ENCODE assay signal across 9 cellular contexts in the genomic region with DNA sequence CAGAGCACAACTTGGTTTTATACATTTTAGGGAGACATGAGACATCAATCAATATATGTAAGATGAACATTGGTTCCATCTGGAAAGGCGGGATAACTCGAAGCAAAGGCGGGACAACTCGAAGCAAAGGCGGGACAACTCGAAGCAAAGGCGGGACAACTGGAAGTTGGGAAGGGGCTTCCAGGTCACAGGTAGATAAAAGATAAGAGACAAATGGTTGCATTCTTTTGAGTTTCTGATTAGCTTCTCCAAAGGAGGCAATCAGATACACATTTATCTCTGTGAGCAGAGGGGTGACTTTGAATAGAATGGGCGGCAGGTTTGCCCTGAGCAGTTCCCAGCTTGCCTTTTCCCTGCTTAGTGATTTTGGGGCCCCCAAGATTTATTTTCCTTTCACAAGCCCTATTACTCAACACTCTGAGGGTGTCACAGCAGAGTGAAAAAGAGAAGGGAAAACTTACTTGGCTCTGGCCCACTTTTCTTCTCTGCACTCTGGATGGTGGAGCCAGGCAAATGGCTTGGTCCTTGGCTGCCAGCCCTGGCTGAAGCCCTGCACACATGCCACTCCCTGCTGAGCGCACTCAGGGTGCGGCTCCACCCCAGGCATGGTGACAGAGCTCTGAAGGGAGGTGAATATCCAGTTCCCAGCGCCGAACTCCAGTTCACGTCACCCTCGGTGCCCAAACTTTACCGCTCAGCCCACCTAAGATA. TPM values are rescaled to one million over a fixed set of nuclear protein-coding genes. Genes with fewer than 3 reads are reported as not detected.
A peak's percentile ranks its signal among the peaks of the same experiment; 100 is the strongest.
DNase-seq lines count a peak whose midpoint lies in the region; ATAC-seq and TF ChIP-seq lines count a peak whose summit lies in the region.
"Had no signal": no experiment of that assay in that cellular context is flagged by ENCODE, and none has a peak within 500 bp of the region (broad histone marks: within the 10 kb centered on the region; RNA-seq: fewer than 3 reads in every experiment).

No MANE protein-coding gene starts in this region.

- H3K4me3 ChIP-seq in body of pancreas (no peak overlapping the region), suprapubic skin (no peak overlapping the region)

- H3K4me1 ChIP-seq in body of pancreas = peaks cover 47% of the 10 kb centered on the region
- H3K4me1 ChIP-seq in suprapubic skin = peaks cover 67% of the 10 kb centered on the region

- no peaks in the 10 kb centered on the region for H3K9me3 ChIP-seq in body of pancreas
- no peaks in the 10 kb centered on the region for H3K9me3 ChIP-seq in suprapubic skin

- peak overlapping the region in 3 of 4 donors; percentile 38 to 54 (median 45) for H3K27ac ChIP-seq in body of pancreas
- peak overlapping the region; percentile 68 for H3K27ac ChIP-seq in suprapubic skin

- H3K27me3 ChIP-seq in body of pancreas (no peaks in the 10 kb centered on the region), suprapubic skin (no peaks in the 10 kb centered on the region)

- ATAC-seq in body of pancreas (peak; percentile 97), GM21360 (IDR thresholded peaks at IDR 0.05; ENCODE audit: unreplicated experiment) (no peak)
- ATAC-seq: activated T-helper 17 cell treated with anti-CD3 and anti-CD28 coated beads, Interleukin-2, amount 50 U/mL, for 72 hours had no signal

- TF ChIP-seq CTCF in body of pancreas (IDR thresholded peaks at IDR 0.05) = no peak
- TF ChIP-seq CTCF in suprapubic skin (IDR thresholded peaks at IDR 0.05) = no peak
- no peak for TF ChIP-seq CTCF in GM10248 (IDR thresholded peaks at IDR 0.05; ENCODE audit: control extremely low read depth, extremely low read depth, low read depth, missing control alignments)

- TF ChIP-seq POLR2A in body of pancreas (IDR thresholded peaks at IDR 0.05) = peak in 1 of 3 donors; percentile 15
- TF ChIP-seq POLR2A in suprapubic skin (IDR thresholded peaks at IDR 0.05) = no peak

- no peak for TF ChIP-seq EP300 in suprapubic skin (IDR thresholded peaks at IDR 0.05)

- POLR2A ChIA-PET in GM10248 (lab: Yijun Ruan, JAX) = no interaction called here

- H3K36me3 ChIP-seq in body of pancreas (replicated peaks in 1 of 2; ENCODE audit: insufficient read depth in 1 of 2, low read depth in 2 of 2) (no peaks in the 10 kb centered on the region), suprapubic skin (no peaks in the 10 kb centered on the region)

- DNase-seq in LHCN-M2 (ENCODE audit: low read depth) = peak; percentile 23
- peak; percentile 83 to 93 (median 88) for DNase-seq in body of pancreas
- peak; percentile 51 for DNase-seq in kidney tubule cell (ENCODE audit: low spot score)
- peak; percentile 83 to 85 for DNase-seq in suprapubic skin (ENCODE audit: low spot score in 2 of 2)
- DNase-seq in OCI-M1 (lab: John Stamatoyannopoulos, UW) = no peak
- DNase-seq in GM10248 (ENCODE audit: extremely low spot score) = no peak
- DNase-seq in HCEC 1CT = no peak

- intact Hi-C loops in body of pancreas (cut with DNase I) = no loop called here

- WGBS in body of pancreas, 2 donors = 50 to 55% methylated on average over 15 of the region's 15 CpGs
- 56% methylated on average over 15 of the region's 15 CpGs for WGBS in suprapubic skin

- CTCF ChIA-PET in GM10248 (lab: Yijun Ruan, JAX) = no interaction called here

RNA-seq across cellular contexts. Expression of a gene that starts 46.7 kb away (rescaled TPM):
- 41.5 and 51.7 TPM in 2 replicates for total RNA-seq in LHCN-M2 (2014; rRNA removed)
- 17.5 TPM for polyA plus RNA-seq in LHCN-M2 (2012)
- 10 to 100 TPM; 36.1 to 48.5 TPM for total RNA-seq in body of pancreas
- 100 to 1,000 TPM; 115 to 226 (median 141) TPM for total RNA-seq in suprapubic skin

Comparison
In these comparisons a context has a peak if more than half of its experiments do, and no peak if none do; other contexts are left out.
1. DNase-seq: peak in LHCN-M2 (single experiment), body of pancreas (4 of 4), kidney tubule cell (single experiment) and suprapubic skin (2 of 2); none in OCI-M1 (single experiment), GM10248 (single experiment) and HCEC 1CT (single experiment).